12 cellular contexts compared by ENCODE assay signal in the genomic region with DNA sequence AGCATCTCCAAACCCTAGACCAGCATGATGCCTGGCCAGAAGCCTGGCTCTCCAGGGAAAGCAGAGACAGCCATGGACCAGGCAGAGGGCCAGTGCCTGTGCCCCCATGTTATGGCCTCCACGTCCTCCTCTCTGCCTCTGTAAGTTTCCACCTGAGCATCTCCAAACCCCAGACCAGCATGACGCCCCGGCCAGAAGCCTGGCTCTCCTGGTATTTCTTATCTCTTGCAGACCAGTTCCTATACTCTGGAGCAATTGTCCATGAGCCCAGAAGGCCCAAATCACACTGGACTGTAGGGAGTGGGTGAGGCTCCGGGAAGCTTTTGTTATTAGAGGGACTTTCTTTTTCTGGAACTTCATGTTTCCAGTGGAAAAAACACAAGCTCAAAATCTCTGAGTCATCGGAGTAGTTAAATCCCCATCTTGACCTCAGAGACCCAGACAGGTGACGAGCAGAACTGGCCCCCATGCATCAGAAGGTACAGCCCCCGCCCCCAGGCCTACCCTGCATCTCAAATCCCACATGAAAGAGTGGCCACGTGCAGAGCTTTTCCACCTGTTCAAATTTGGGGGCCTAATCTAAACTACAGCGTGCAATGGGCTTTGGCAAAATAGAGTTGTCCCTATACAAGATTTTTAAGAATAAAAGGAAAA.
"Had no signal": no experiment of that assay in that cellular context is flagged by ENCODE, and none has a peak within 500 bp of the region (broad histone marks: within the 10 kb centered on the region; RNA-seq: fewer than 3 reads in every experiment).

No MANE protein-coding gene starts in this region.

- H3K4me3 ChIP-seq: breast epithelium, upper lobe of right lung had no signal

- H3K4me1 ChIP-seq: breast epithelium, upper lobe of right lung had no signal

- H3K27ac Mint-ChIP-seq: activated naive CD4-positive, alpha-beta T cell treated with anti-CD3 and anti-CD28 coated beads, Interleukin-2, amount 50 U/mL, for 24 hours; nephron progenitor cell had no signal

- DNase-seq: activated CD4-positive, alpha-beta T cell treated with anti-CD3 and anti-CD28 coated beads for 1 hour; activated CD8-positive, alpha-beta memory T cell treated with anti-CD3 and anti-CD28 coated beads for 24 hours; dermis blood vessel endothelial cell; erythroblast; hippocampal formation; left ventricle myocardium superior; nephron progenitor cell; stimulated activated naive CD4-positive, alpha-beta T cell; T1000; upper lobe of right lung had no signal

- ATAC-seq: left ventricle myocardium superior, upper lobe of right lung had no signal

- H3K27ac ChIP-seq: breast epithelium, upper lobe of right lung had no signal

- H3K4me3 Mint-ChIP-seq: activated naive CD4-positive, alpha-beta T cell treated with anti-CD3 and anti-CD28 coated beads, Interleukin-2, amount 50 U/mL, for 24 hours; nephron progenitor cell had no signal

- H3K9me3 Mint-ChIP-seq: activated naive CD4-positive, alpha-beta T cell treated with anti-CD3 and anti-CD28 coated beads, Interleukin-2, amount 50 U/mL, for 24 hours; nephron progenitor cell had no signal

- H3K36me3 Mint-ChIP-seq: activated naive CD4-positive, alpha-beta T cell treated with anti-CD3 and anti-CD28 coated beads, Interleukin-2, amount 50 U/mL, for 24 hours had no signal

- H3K9me3 ChIP-seq: breast epithelium, upper lobe of right lung had no signal

- H3K36me3 ChIP-seq: breast epithelium, upper lobe of right lung had no signal

- H3K27me3 ChIP-seq: breast epithelium, upper lobe of right lung had no signal
